11 cellular contexts compared by ENCODE assay signal in genomic region chr15:65908876-65909275, GRCh38. TPM values are rescaled to one million over a fixed set of nuclear protein-coding genes. Genes with fewer than 3 reads are reported as not detected.
DNase-seq lines count a peak whose midpoint lies in the region; ATAC-seq and TF ChIP-seq lines count a peak whose summit lies in the region.
"Had no signal": no experiment of that assay in that cellular context is flagged by ENCODE, and none has a peak within 500 bp of the region (broad histone marks: within the 10 kb centered on the region; RNA-seq: fewer than 3 reads in every experiment).

No MANE protein-coding gene starts in this region.

- H3K4me3 Mint-ChIP-seq in activated T-helper 1 cell treated with anti-CD3 and anti-CD28 coated beads, Interleukin-12 subunit alpha, Interleukin-12 subunit beta, Interleukin-2, Interleukin-4 antibody, amounts not matched to agents 30 ng/mL and 10 ng/mL and 1 ng/mL, durations not matched to agents 14 hours and 24 hours and 36 hours, result no peak overlapping the region
- no peak overlapping the region for H3K4me3 Mint-ChIP-seq in memory B cell
- H3K4me3 Mint-ChIP-seq: CD4-positive, CD25-positive, alpha-beta regulatory T cell had no signal

- ATAC-seq in memory B cell (ENCODE audit: low read depth), result no peak

- intact Hi-C loops in activated T-helper 1 cell treated with anti-CD3 and anti-CD28 coated beads, Interleukin-12 subunit alpha, Interleukin-12 subunit beta, Interleukin-2, Interleukin-4 antibody, amounts not matched to agents 30 ng/mL and 10 ng/mL and 1 ng/mL, durations not matched to agents 14 hours and 24 hours and 36 hours (cut with micrococcal nuclease), result no loop called here

- TF ChIP-seq CTCF in GM10266 (IDR thresholded peaks at IDR 0.05; ENCODE audit: control insufficient read depth, insufficient read depth, low read depth, missing control alignments), result no peak

- peak overlapping the region; percentile 52 for H3K27ac Mint-ChIP-seq in activated T-helper 1 cell treated with anti-CD3 and anti-CD28 coated beads, Interleukin-12 subunit alpha, Interleukin-12 subunit beta, Interleukin-2, Interleukin-4 antibody, amounts not matched to agents 30 ng/mL and 10 ng/mL and 1 ng/mL, durations not matched to agents 14 hours and 24 hours and 36 hours
- H3K27ac Mint-ChIP-seq in memory B cell, result peak overlapping the region; percentile 7

- peaks cover 17% of the 10 kb centered on the region for H3K4me1 Mint-ChIP-seq in activated T-helper 1 cell treated with anti-CD3 and anti-CD28 coated beads, Interleukin-12 subunit alpha, Interleukin-12 subunit beta, Interleukin-2, Interleukin-4 antibody, amounts not matched to agents 30 ng/mL and 10 ng/mL and 1 ng/mL, durations not matched to agents 14 hours and 24 hours and 36 hours (ENCODE audit: low read depth)
- H3K4me1 Mint-ChIP-seq in memory B cell, result peaks cover 1% of the 10 kb centered on the region

- H3K9me3 Mint-ChIP-seq in activated T-helper 1 cell treated with anti-CD3 and anti-CD28 coated beads, Interleukin-12 subunit alpha, Interleukin-12 subunit beta, Interleukin-2, Interleukin-4 antibody, amounts not matched to agents 30 ng/mL and 10 ng/mL and 1 ng/mL, durations not matched to agents 14 hours and 24 hours and 36 hours, result no peaks in the 10 kb centered on the region
- no peaks in the 10 kb centered on the region for H3K9me3 Mint-ChIP-seq in memory B cell

- no peaks in the 10 kb centered on the region for H3K27me3 Mint-ChIP-seq in activated T-helper 1 cell treated with anti-CD3 and anti-CD28 coated beads, Interleukin-12 subunit alpha, Interleukin-12 subunit beta, Interleukin-2, Interleukin-4 antibody, amounts not matched to agents 30 ng/mL and 10 ng/mL and 1 ng/mL, durations not matched to agents 14 hours and 24 hours and 36 hours (ENCODE audit: insufficient read depth)
- no peaks in the 10 kb centered on the region for H3K27me3 Mint-ChIP-seq in memory B cell
- H3K27me3 Mint-ChIP-seq: CD4-positive, CD25-positive, alpha-beta regulatory T cell had no signal

- DNase-seq in activated CD8-positive, alpha-beta memory T cell treated with anti-CD3 and anti-CD28 coated beads for 24 hours, result peak; percentile 28
- DNase-seq in activated CD8-positive, alpha-beta memory T cell treated with anti-CD3 and anti-CD28 coated beads, Interleukin-2, amount 50 U/mL, for 48 hours, result no peak
- DNase-seq in AG08396 (ENCODE audit: low spot score) (peak; percentile 0), memory B cell (ENCODE audit: low spot score in 2 of 2) (no peak), GM10266 (ENCODE audit: extremely low spot score) (no peak)
- no peak for DNase-seq in activated T-helper 1 cell treated with anti-CD3 and anti-CD28 coated beads, Interleukin-12 subunit alpha, Interleukin-12 subunit beta, Interleukin-2, Interleukin-4 antibody, amounts not matched to agents 30 ng/mL and 10 ng/mL and 1 ng/mL, durations not matched to agents 14 hours and 24 hours and 36 hours (ENCODE audit: low spot score)
- no peak for DNase-seq in activated CD4-positive, alpha-beta T cell treated with anti-CD3 and anti-CD28 coated beads, Interleukin-2, amount 50 U/mL, for 4 hours
- no peak for DNase-seq in activated CD4-positive, alpha-beta T cell treated with anti-CD3 and anti-CD28 coated beads, Interleukin-2, amount 50 U/mL, for 1 hour
- DNase-seq: CD4-positive, CD25-positive, alpha-beta regulatory T cell; DMS79; GM23248 had no signal

- H3K36me3 Mint-ChIP-seq in activated T-helper 1 cell treated with anti-CD3 and anti-CD28 coated beads, Interleukin-12 subunit alpha, Interleukin-12 subunit beta, Interleukin-2, Interleukin-4 antibody, amounts not matched to agents 30 ng/mL and 10 ng/mL and 1 ng/mL, durations not matched to agents 14 hours and 24 hours and 36 hours (ENCODE audit: low read depth), result peaks cover 32% of the 10 kb centered on the region
- H3K36me3 Mint-ChIP-seq in memory B cell, result peaks cover 11% of the 10 kb centered on the region

RNA-seq across cellular contexts. Expression of gene RAB11A, which starts 39.6 kb away (rescaled TPM):
- total RNA-seq in activated T-helper 1 cell treated with anti-CD3 and anti-CD28 coated beads, Interleukin-12 subunit alpha, Interleukin-12 subunit beta, Interleukin-2, Interleukin-4 antibody, amounts not matched to agents 30 ng/mL and 10 ng/mL and 1 ng/mL, durations not matched to agents 14 hours and 24 hours and 36 hours, result 161 and 171 TPM in 2 replicates

Comparison
In these comparisons a context has a peak if more than half of its experiments do, and no peak if none do; other contexts are left out.
1. DNase-seq: peak in activated CD8-positive, alpha-beta memory T cell treated with anti-CD3 and anti-CD28 coated beads for 24 hours (single experiment) and AG08396 (single experiment); none in activated CD8-positive, alpha-beta memory T cell treated with anti-CD3 and anti-CD28 coated beads, Interleukin-2, amount 50 U/mL, for 48 hours (single experiment), activated T-helper 1 cell treated with anti-CD3 and anti-CD28 coated beads, Interleukin-12 subunit alpha, Interleukin-12 subunit beta, Interleukin-2, Interleukin-4 antibody, amounts not matched to agents 30 ng/mL and 10 ng/mL and 1 ng/mL, durations not matched to agents 14 hours and 24 hours and 36 hours (single experiment), memory B cell (0 of 2), activated CD4-positive, alpha-beta T cell treated with anti-CD3 and anti-CD28 coated beads, Interleukin-2, amount 50 U/mL, for 4 hours (0 of 2), activated CD4-positive, alpha-beta T cell treated with anti-CD3 and anti-CD28 coated beads, Interleukin-2, amount 50 U/mL, for 1 hour (single experiment) and GM10266 (single experiment).